16 cellular contexts compared by ENCODE assay signal in the genomic region with DNA sequence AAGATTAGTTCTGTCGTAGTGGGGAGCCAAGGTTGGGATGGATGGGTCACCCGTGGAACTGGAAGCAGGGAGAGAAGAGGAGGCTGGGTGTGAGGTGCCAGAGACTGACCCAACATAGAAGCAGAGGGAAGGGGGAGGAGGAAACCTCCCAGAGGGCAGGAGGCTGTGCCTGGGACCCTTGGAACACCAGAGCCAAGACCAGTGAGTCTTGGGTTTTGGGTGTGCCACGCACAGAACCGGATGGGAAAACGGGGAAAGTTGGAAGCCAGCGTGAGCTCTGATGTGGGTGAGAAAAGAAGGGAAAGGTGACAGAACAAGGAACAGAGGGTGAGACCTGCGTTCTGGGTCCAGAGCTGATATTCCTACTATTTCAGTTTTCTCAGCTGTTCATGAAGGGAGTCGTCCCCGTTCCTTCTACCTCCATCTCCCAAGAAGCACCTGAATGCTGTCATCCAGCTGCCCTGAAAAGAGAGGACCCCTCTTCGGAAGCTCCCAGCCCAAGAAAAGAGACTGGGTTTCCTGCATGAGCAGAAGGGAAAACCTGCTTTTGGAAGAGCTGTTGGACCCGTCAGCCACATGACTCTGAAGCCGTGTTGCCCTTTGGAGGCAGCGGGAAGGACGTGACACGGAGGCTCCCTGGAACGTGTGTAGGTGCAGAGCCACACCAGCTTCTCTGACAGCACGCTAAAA.
A peak's percentile ranks its signal among the peaks of the same experiment; 100 is the strongest.
DNase-seq lines count a peak whose midpoint lies in the region; ATAC-seq and TF ChIP-seq lines count a peak whose summit lies in the region.
"Had no signal": no experiment of that assay in that cellular context is flagged by ENCODE, and none has a peak within 500 bp of the region (broad histone marks: within the 10 kb centered on the region; RNA-seq: fewer than 3 reads in every experiment).

No MANE protein-coding gene starts in this region.

- H3K27ac ChIP-seq in coronary artery, result no peak overlapping the region

- peaks cover 17% of the 10 kb centered on the region for H3K27me3 Mint-ChIP-seq in stimulated activated naive CD8-positive, alpha-beta T cell treated with anti-CD3 and anti-CD28 coated beads, Interleukin-15, amount 100 ng/mL, for 72 hours
- no peaks in the 10 kb centered on the region for H3K27me3 Mint-ChIP-seq in osteocyte (ENCODE audit: unreplicated experiment)

- H3K36me3 Mint-ChIP-seq in osteocyte (ENCODE audit: unreplicated experiment), result no peaks in the 10 kb centered on the region

- no peak for ATAC-seq in stimulated activated naive CD8-positive, alpha-beta T cell treated with anti-CD3 and anti-CD28 coated beads, Interleukin-15, amount 100 ng/mL, for 72 hours
- no peak for ATAC-seq in stimulated activated naive CD8-positive, alpha-beta T cell treated with anti-CD3 and anti-CD28 coated beads, Interleukin-15, Interleukin-2, amounts not matched to agents 100 U/mL and 50 U/mL, for 24 hours
- ATAC-seq in HG03280 (IDR thresholded peaks at IDR 0.05; ENCODE audit: unreplicated experiment), result no peak

- H3K27ac Mint-ChIP-seq in stimulated activated naive CD8-positive, alpha-beta T cell treated with anti-CD3 and anti-CD28 coated beads, Interleukin-15, amount 100 ng/mL, for 72 hours, result peak overlapping the region; percentile 1 to 63
- H3K27ac Mint-ChIP-seq in osteocyte (ENCODE audit: unreplicated experiment), result no peak overlapping the region
- H3K27ac Mint-ChIP-seq: CD4-positive, alpha-beta T cell had no signal

- DNase-seq in stimulated activated naive CD8-positive, alpha-beta T cell treated with anti-CD3 and anti-CD28 coated beads, Interleukin-15, amount 100 ng/mL, for 72 hours, result no peak
- no peak for DNase-seq in stimulated activated naive CD8-positive, alpha-beta T cell treated with anti-CD3 and anti-CD28 coated beads, Interleukin-15, Interleukin-2, amounts not matched to agents 100 U/mL and 50 U/mL, for 24 hours
- DNase-seq in coronary artery (ENCODE audit: low spot score), result peak; percentile 38
- DNase-seq in osteocyte (ENCODE audit: extremely low spot score, unreplicated experiment), result peak; percentile 68
- no peak for DNase-seq in COLO668 (lab: John Stamatoyannopoulos, UW; ENCODE audit: unreplicated experiment)
- no peak for DNase-seq in NCI-H1436 (lab: John Stamatoyannopoulos, UW)
- DNase-seq: ACHN; AML-193; Calu3; CD4-positive, alpha-beta T cell; NCI-H187 treated with DMSO at 0.1 percent for 48 hours; NCI-H446; NCI-H69; SHP77 had no signal

- H3K4me1 Mint-ChIP-seq in stimulated activated naive CD8-positive, alpha-beta T cell treated with anti-CD3 and anti-CD28 coated beads, Interleukin-15, amount 100 ng/mL, for 72 hours, result no peaks in the 10 kb centered on the region
- no peaks in the 10 kb centered on the region for H3K4me1 Mint-ChIP-seq in osteocyte (ENCODE audit: unreplicated experiment)

- TF ChIP-seq CTCF in coronary artery (IDR thresholded peaks at IDR 0.05), result no peak
- TF ChIP-seq CTCF in osteocyte (IDR thresholded peaks at IDR 0.05), result no peak

- no peak overlapping the region for H3K4me3 ChIP-seq in coronary artery
- H3K4me3 ChIP-seq: HAP-1 had no signal

- H3K9me3 Mint-ChIP-seq in stimulated activated naive CD8-positive, alpha-beta T cell treated with anti-CD3 and anti-CD28 coated beads, Interleukin-15, amount 100 ng/mL, for 72 hours, result peaks cover 5 to 22% of the 10 kb centered on the region in 2 donors
- peaks cover 7% of the 10 kb centered on the region for H3K9me3 Mint-ChIP-seq in osteocyte (ENCODE audit: unreplicated experiment)

- H3K4me3 Mint-ChIP-seq in stimulated activated naive CD8-positive, alpha-beta T cell treated with anti-CD3 and anti-CD28 coated beads, Interleukin-15, amount 100 ng/mL, for 72 hours, result no peak overlapping the region
- H3K4me3 Mint-ChIP-seq in osteocyte (ENCODE audit: unreplicated experiment), result no peak overlapping the region
- H3K4me3 Mint-ChIP-seq: CD4-positive, alpha-beta T cell had no signal

Comparison
In these comparisons a context has a peak if more than half of its experiments do, and no peak if none do; other contexts are left out.
1. DNase-seq: peak in coronary artery (single experiment) and osteocyte (single experiment); none in stimulated activated naive CD8-positive, alpha-beta T cell treated with anti-CD3 and anti-CD28 coated beads, Interleukin-15, amount 100 ng/mL, for 72 hours (0 of 2), stimulated activated naive CD8-positive, alpha-beta T cell treated with anti-CD3 and anti-CD28 coated beads, Interleukin-15, Interleukin-2, amounts not matched to agents 100 U/mL and 50 U/mL, for 24 hours (single experiment), COLO668 (single experiment) and NCI-H1436 (single experiment).